ENCODE assay signal across 8 cellular contexts in the genomic region with DNA sequence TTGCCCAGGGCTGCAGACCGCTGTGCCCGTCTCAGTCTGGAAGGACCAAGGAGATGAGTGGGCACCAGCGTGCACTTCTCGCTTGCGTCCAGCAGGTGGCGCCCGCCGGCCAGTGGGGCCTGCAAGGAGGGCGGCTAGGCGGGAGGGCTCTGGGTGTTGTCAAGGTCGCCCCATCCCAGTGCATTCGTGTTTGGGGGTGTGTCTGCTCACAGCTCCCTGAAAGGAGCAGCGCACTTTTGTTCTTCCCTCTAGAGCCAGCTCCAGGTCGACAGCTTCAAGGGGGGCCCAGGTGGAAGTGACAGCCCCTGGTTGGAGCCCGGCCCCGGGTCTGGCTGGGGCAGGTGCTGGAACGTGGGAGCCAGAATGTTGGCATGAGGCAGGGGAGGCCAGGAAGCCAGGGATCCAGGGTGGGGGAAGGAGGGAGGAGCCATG. TPM values are rescaled to one million over a fixed set of nuclear protein-coding genes. Genes with fewer than 3 reads are reported as not detected.
A peak's percentile ranks its signal among the peaks of the same experiment; 100 is the strongest.
DNase-seq lines count a peak whose midpoint lies in the region; ATAC-seq and TF ChIP-seq lines count a peak whose summit lies in the region.

No MANE protein-coding gene starts in this region.

- DNase-seq in DND-41 (peak; percentile 76), SK-N-DZ (ENCODE audit: low spot score) (peak; percentile 71), activated gamma-delta T cell treated with Interleukin-2 at 50 U/mL for 16 hours (peak; percentile 76), globus pallidus (ENCODE audit: low spot score) (peak; percentile 44), pons (ENCODE audit: low spot score) (peak; percentile 32), upper lobe of right lung (peak; percentile 89)

- H3K4me1 ChIP-seq in DND-41 (ENCODE audit: insufficient read depth, low read length) (no peaks in the 10 kb centered on the region), Loucy (ENCODE audit: insufficient read depth, low read length, poor library complexity, severe bottlenecking) (peaks cover 15% of the 10 kb centered on the region), upper lobe of right lung (peaks cover 8% of the 10 kb centered on the region)

- no peaks in the 10 kb centered on the region for H3K79me2 ChIP-seq in DND-41 (ENCODE audit: insufficient read depth, low read length)
- H3K79me2 ChIP-seq in Loucy (ENCODE audit: insufficient read depth, low read length), result no peaks in the 10 kb centered on the region

- TF ChIP-seq CTCF in DND-41 (IDR thresholded peaks at IDR 0.05; ENCODE audit: borderline replicate concordance, extremely low read depth, low read length, poor library complexity, severe bottlenecking) (peak; percentile 96), Loucy (conservative IDR thresholded peaks at IDR 0.05; ENCODE audit: low read length) (peak; percentile 98), upper lobe of right lung (IDR thresholded peaks at IDR 0.05) (peak; percentile 99)

- intact Hi-C loops in upper lobe of right lung (cut with DNase I), result loop anchor here (10.0 kb wide), 1 partner anchor 114 kb away; no protein-coding TSS in a partner anchor

- no peaks in the 10 kb centered on the region for H3F3A ChIP-seq in Loucy (ENCODE audit: low read depth)

- no peaks in the 10 kb centered on the region for H3K9me2 ChIP-seq in Loucy (replicated peaks; ENCODE audit: low read depth, low read length)

- H3K4me3 ChIP-seq in DND-41 (ENCODE audit: low read depth in 1 of 2, low read length in 2 of 2), result no peak overlapping the region
- H3K4me3 ChIP-seq in Loucy (ENCODE audit: low read length, poor library complexity, severe bottlenecking), result no peak overlapping the region
- no peak overlapping the region for H3K4me3 ChIP-seq in upper lobe of right lung

- H3K9me3 ChIP-seq in DND-41 (ENCODE audit: insufficient read depth, low read length, severe bottlenecking) (no peaks in the 10 kb centered on the region), Loucy (ENCODE audit: insufficient read depth, low read depth, low read length) (no peaks in the 10 kb centered on the region), upper lobe of right lung (no peaks in the 10 kb centered on the region)

- ATAC-seq in DND-41 (ENCODE audit: insufficient read depth, low read depth) (peak; percentile 86), upper lobe of right lung (peak; percentile 87), HG03095 (IDR thresholded peaks at IDR 0.05; ENCODE audit: unreplicated experiment) (no peak)

- no peak overlapping the region for H2AFZ ChIP-seq in DND-41 (ENCODE audit: low read depth, low read length)
- peak overlapping the region; percentile 56; the same call in 1 of the 2 replicates for H2AFZ ChIP-seq in Loucy (ENCODE audit: low read length)

- H3K36me3 ChIP-seq in DND-41 (ENCODE audit: insufficient read depth, low read length) (no peaks in the 10 kb centered on the region), Loucy (ENCODE audit: insufficient read depth, low read length) (no peaks in the 10 kb centered on the region), upper lobe of right lung (no peaks in the 10 kb centered on the region)

- no peak overlapping the region for H3K4me2 ChIP-seq in DND-41 (ENCODE audit: insufficient read depth, low read length)
- no peak overlapping the region for H3K4me2 ChIP-seq in Loucy (ENCODE audit: low read depth, low read length, poor library complexity, severe bottlenecking)

- no peak overlapping the region for H3K9ac ChIP-seq in DND-41 (ENCODE audit: low read depth, low read length)
- H3K9ac ChIP-seq in Loucy (ENCODE audit: low read depth, low read length, poor library complexity, severe bottlenecking), result no peak overlapping the region

- H4K20me1 ChIP-seq in DND-41 (ENCODE audit: insufficient read depth, low read length) (0 out of 2 replicates have a peak, but pooled peaks cover 9% of the 10 kb centered on the region), Loucy (ENCODE audit: insufficient read depth, low read length, poor library complexity, severe bottlenecking) (no peaks in the 10 kb centered on the region)

- H3K27ac ChIP-seq in DND-41 (ENCODE audit: low read length) (no peak overlapping the region), upper lobe of right lung (no peak overlapping the region)

- H3K27me3 ChIP-seq in DND-41 (ENCODE audit: insufficient read depth, low read length, poor library complexity), result peaks cover 17% of the 10 kb centered on the region
- no peaks in the 10 kb centered on the region for H3K27me3 ChIP-seq in Loucy (ENCODE audit: insufficient read depth, low read length, poor library complexity, severe bottlenecking)
- H3K27me3 ChIP-seq in upper lobe of right lung, result peaks cover 23% of the 10 kb centered on the region

RNA-seq across cellular contexts. Expression of gene MPPED1, which starts 23.4 kb away (rescaled TPM):
- polyA plus RNA-seq in SK-N-DZ (2014; cell fraction: cytosol; rRNA removed), result not detected in 2 replicates
- polyA plus RNA-seq in SK-N-DZ (2014; cell fraction: nucleus; rRNA removed), result not detected in 2 replicates
- not detected for total RNA-seq in upper lobe of right lung

RNA-seq across cellular contexts. Expression of gene SCUBE1, which starts 45.3 kb away (rescaled TPM):
- polyA plus RNA-seq in SK-N-DZ (2014; cell fraction: cytosol; rRNA removed), result 7.8 and 11.0 TPM in 2 replicates
- 18.2 and 30.1 TPM in 2 replicates for polyA plus RNA-seq in SK-N-DZ (2014; cell fraction: nucleus; rRNA removed)
- 36.0 TPM for total RNA-seq in upper lobe of right lung

Comparison
In these comparisons a context has a peak if more than half of its experiments do, and no peak if none do; other contexts are left out.
1. DNase-seq: peak in every context shown above with its lines; median percentile 89 in upper lobe of right lung; 76 in DND-41; 76 in activated gamma-delta T cell treated with Interleukin-2 at 50 U/mL for 16 hours; 71 in SK-N-DZ; 44 in globus pallidus; 32 in pons.